In genomic region chr11:1520987-1521349, GRCh38 we compare ENCODE assay signal across 1 cellular context.
TF ChIP-seq lines count a peak whose summit lies in the region.

No MANE protein-coding gene starts in this region.

TF ChIP-seq in GM23338, 12 proteins besides CTCF, POLR2A, EP300 and RAD21 (continued from another document):
- no peak for TF ChIP-seq REST (IDR thresholded peaks at IDR 0.05; ENCODE audit: unreplicated experiment)
- TF ChIP-seq EZH2 (IDR thresholded peaks at IDR 0.05; ENCODE audit: low read depth, unreplicated experiment): no peak
- TF ChIP-seq ZNF462 (CRISPR knock-in tag; IDR thresholded peaks at IDR 0.05): no peak
- no peak for TF ChIP-seq ZNF331 (CRISPR knock-in tag; IDR thresholded peaks at IDR 0.05; ENCODE audit: low read depth)
- TF ChIP-seq CREB1 (CRISPR knock-in tag; IDR thresholded peaks at IDR 0.05; ENCODE audit: low read depth): no peak
- TF ChIP-seq STAT1 (IDR thresholded peaks at IDR 0.05; ENCODE audit: unreplicated experiment): no peak
- TF ChIP-seq NANOG (IDR thresholded peaks at IDR 0.05; ENCODE audit: borderline replicate concordance): no peak
- TF ChIP-seq JUNB (IDR thresholded peaks at IDR 0.05; ENCODE audit: unreplicated experiment): no peak
- TF ChIP-seq EZH2phosphoT487 (IDR thresholded peaks at IDR 0.05; ENCODE audit: unreplicated experiment): no peak
